Comparison of ENCODE assay signal across 2 cellular contexts in genomic region chr19:2302319-2303208, GRCh38.
A peak's percentile ranks its signal among the peaks of the same experiment; 100 is the strongest.
TF ChIP-seq lines count a peak whose summit lies in the region.

No MANE protein-coding gene starts in this region.

TF ChIP-seq in IMR-90, 13 proteins besides CTCF, POLR2A, EP300 and RAD21:
- 0 out of 2 replicates have a peak, but pooled peaks have one; percentile 3 for TF ChIP-seq USF2 (IDR thresholded peaks at IDR 0.05; ENCODE audit: low read depth, low read length)
- no peak for TF ChIP-seq RFX5 (IDR thresholded peaks at IDR 0.05; ENCODE audit: low read depth, low read length)

TF ChIP-seq in endothelial cell of umbilical vein, 7 proteins besides CTCF, POLR2A, EP300 and RAD21:
- no peak for TF ChIP-seq MAX (IDR thresholded peaks at IDR 0.05; ENCODE audit: insufficient read depth, insufficient read length)
- peak; percentile 64 for TF ChIP-seq JUN (IDR thresholded peaks at IDR 0.05; ENCODE audit: borderline replicate concordance, insufficient read depth, insufficient read length, low read depth)
- no peak for TF ChIP-seq FOS (IDR thresholded peaks at IDR 0.05; ENCODE audit: borderline replicate concordance, insufficient read depth, low read length)
- no peak for TF ChIP-seq POLR2AphosphoS5 (IDR thresholded peaks at IDR 0.05; ENCODE audit: insufficient read depth, low read depth, low read length)
- TF ChIP-seq GATA2 (IDR thresholded peaks at IDR 0.05; ENCODE audit: insufficient read depth, insufficient read length, low read depth, low read length): no peak
- no peak for TF ChIP-seq MYC (IDR thresholded peaks at IDR 0.05; ENCODE audit: low read depth, low read length)
- TF ChIP-seq EZH2 (IDR thresholded peaks at IDR 0.05; ENCODE audit: borderline replicate concordance, low read depth, low read length, severe bottlenecking): peak; percentile 51
